In the genomic region with DNA sequence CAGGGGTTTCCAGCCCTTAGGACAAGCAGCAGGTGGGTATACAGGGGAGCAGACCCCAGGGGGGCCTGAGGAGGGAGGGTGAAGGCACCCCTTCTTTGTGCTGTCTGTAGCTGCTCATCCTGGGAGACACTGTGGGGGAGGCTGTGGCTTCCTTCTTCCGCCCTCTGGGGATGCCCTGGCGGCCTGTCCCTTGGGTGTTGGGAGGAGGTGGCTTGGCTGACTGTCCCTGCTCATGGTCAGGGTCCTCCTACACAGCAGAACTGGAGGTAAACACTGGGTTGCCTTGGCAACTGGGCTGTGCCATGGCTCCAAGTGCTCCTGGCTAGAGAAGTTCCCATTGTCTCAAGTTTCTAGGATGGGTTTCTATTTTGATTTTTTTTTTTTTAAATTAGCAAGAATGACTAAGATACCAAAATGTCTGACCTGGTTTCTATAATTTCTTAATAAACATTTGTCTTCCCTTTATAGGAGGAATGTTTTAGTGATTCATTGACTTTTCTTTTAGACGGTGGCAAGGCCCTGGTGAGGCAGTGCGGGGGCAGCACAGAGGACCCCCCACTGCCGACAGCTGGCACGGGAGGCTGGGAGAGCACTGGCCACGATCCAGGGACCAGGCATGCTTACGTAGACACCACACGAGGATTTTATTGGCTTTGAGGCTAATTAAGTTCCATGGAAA, we compare ENCODE assay signal across 8 cellular contexts. TPM values are rescaled to one million over a fixed set of nuclear protein-coding genes. Genes with fewer than 3 reads are reported as not detected.
A peak's percentile ranks its signal among the peaks of the same experiment; 100 is the strongest.
DNase-seq lines count a peak whose midpoint lies in the region; ATAC-seq and TF ChIP-seq lines count a peak whose summit lies in the region.

No MANE protein-coding gene starts in this region.

- intact Hi-C loops in dendritic cell treated with granulocyte-macrophage colony-stimulating factor and Interleukin-4, amounts not matched to agents 40 ng/mL and 50 ng/mL, for 4 days (cut with micrococcal nuclease): loop anchor here (2.0 kb wide), 1 partner anchor 14 kb away; no protein-coding TSS in a partner anchor

- no peak for TF ChIP-seq CTCF in AG09319 (IDR thresholded peaks at IDR 0.05; ENCODE audit: low read depth, low read length)

- ATAC-seq in GM18861 (IDR thresholded peaks at IDR 0.05; ENCODE audit: unreplicated experiment) (peak; percentile 27), HG03175 (IDR thresholded peaks at IDR 0.05; ENCODE audit: unreplicated experiment) (peak; percentile 53)

- no peak overlapping the region for H3K9ac ChIP-seq in SK-N-MC (ENCODE audit: insufficient read length)

- H3K27me3 Mint-ChIP-seq in dendritic cell treated with granulocyte-macrophage colony-stimulating factor and Interleukin-4, amounts not matched to agents 40 ng/mL and 50 ng/mL, for 4 days: no peaks in the 10 kb centered on the region

- DNase-seq in AG09319 (ENCODE audit: extremely low read depth, low read depth) (peak; percentile 73), SK-N-MC (ENCODE audit: low read depth, low spot score) (no peak), mucosa of gallbladder (ENCODE audit: low spot score) (peak; percentile 71), ureter (ENCODE audit: low spot score) (peak; percentile 59), GM19238 (ENCODE audit: insufficient read length, low spot score) (no peak)

- no peaks in the 10 kb centered on the region for H3K36me3 ChIP-seq in SK-N-MC (ENCODE audit: insufficient read depth, low read length)

- peaks cover 73% of the 10 kb centered on the region for H3K36me3 Mint-ChIP-seq in dendritic cell treated with granulocyte-macrophage colony-stimulating factor and Interleukin-4, amounts not matched to agents 40 ng/mL and 50 ng/mL, for 4 days (ENCODE audit: low read depth)

- no peaks in the 10 kb centered on the region for H3K9me3 ChIP-seq in SK-N-MC (ENCODE audit: low read depth, low read length)

- H3K9me3 Mint-ChIP-seq in dendritic cell treated with granulocyte-macrophage colony-stimulating factor and Interleukin-4, amounts not matched to agents 40 ng/mL and 50 ng/mL, for 4 days: no peaks in the 10 kb centered on the region

- H3K4me1 Mint-ChIP-seq in dendritic cell treated with granulocyte-macrophage colony-stimulating factor and Interleukin-4, amounts not matched to agents 40 ng/mL and 50 ng/mL, for 4 days (ENCODE audit: low read depth): peaks cover 98% of the 10 kb centered on the region

- peak overlapping the region; percentile 32 for H3K4me3 Mint-ChIP-seq in dendritic cell treated with granulocyte-macrophage colony-stimulating factor and Interleukin-4, amounts not matched to agents 40 ng/mL and 50 ng/mL, for 4 days

- peak overlapping the region; percentile 67; the same call in 1 of the 2 replicates for H3K27ac ChIP-seq in SK-N-MC

- peak overlapping the region; percentile 75 for H3K27ac Mint-ChIP-seq in dendritic cell treated with granulocyte-macrophage colony-stimulating factor and Interleukin-4, amounts not matched to agents 40 ng/mL and 50 ng/mL, for 4 days

- H3K4me3 ChIP-seq in SK-N-MC: peak overlapping the region; percentile 30; the same call in 1 of the 2 replicates

RNA-seq across cellular contexts. Expression of a gene that starts 12.4 kb away (rescaled TPM):
- total RNA-seq in mucosa of gallbladder (86.0 TPM), ureter (77.5 TPM)

Comparison
In these comparisons a context has a peak if more than half of its experiments do, and no peak if none do; other contexts are left out.
1. DNase-seq: peak in AG09319 (single experiment), mucosa of gallbladder (single experiment) and ureter (single experiment); none in SK-N-MC (single experiment) and GM19238 (single experiment).